ENCODE assay signal across 8 cellular contexts in the genomic region with DNA sequence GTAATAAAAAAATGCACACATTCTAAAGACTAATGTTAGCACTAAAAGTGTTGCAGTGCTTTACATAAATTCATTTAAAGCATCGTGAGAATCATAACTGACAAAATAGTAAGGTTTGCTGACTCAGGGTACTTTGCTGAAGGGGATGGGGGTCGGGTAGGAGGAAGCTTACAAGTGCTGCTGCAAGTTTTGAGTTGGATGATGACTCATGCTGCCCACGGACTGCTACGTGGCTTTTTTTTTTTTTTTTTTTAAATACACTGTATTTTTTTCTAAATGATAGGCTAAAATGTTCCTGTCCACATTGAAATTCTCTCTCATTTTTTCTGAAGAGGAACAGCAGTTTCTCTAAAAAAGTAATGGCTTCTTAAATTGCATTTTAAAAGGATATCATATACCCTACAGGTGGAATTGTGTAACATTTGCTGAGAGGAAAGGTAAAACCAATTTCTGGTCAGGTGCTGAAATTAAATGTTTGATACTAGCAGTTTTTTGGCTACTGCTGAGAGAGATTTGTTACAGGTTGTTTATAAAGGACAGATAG.
A peak's percentile ranks its signal among the peaks of the same experiment; 100 is the strongest.
DNase-seq lines count a peak whose midpoint lies in the region; ATAC-seq and TF ChIP-seq lines count a peak whose summit lies in the region.

No MANE protein-coding gene starts in this region.

- no peak for TF ChIP-seq CTCF in astrocyte of the spinal cord (IDR thresholded peaks at IDR 0.05; ENCODE audit: low read depth, low read length)

- in situ Hi-C loops in astrocyte of the spinal cord (cut with HindIII; ENCODE audit: low sequenced_read_pairs): no loop called here

- H3K4me3 ChIP-seq in astrocyte of the spinal cord (ENCODE audit: low read depth, low read length): peak overlapping the region; percentile 96

- ATAC-seq in GM21381 (IDR thresholded peaks at IDR 0.05; ENCODE audit: unreplicated experiment) (no peak), GM19328 (IDR thresholded peaks at IDR 0.05; ENCODE audit: unreplicated experiment) (no peak)

- DNase-seq in DMS79 (lab: John Stamatoyannopoulos, UW) (peak; percentile 4), HS-27A (ENCODE audit: low read depth) (peak; percentile 79), T-helper 2 cell (peak in 4 of 5 experiments; percentile 39 to 95 (median 50)), astrocyte of the spinal cord (ENCODE audit: low read depth, low spot score) (peak; percentile 93), iPS-NIHi7 (ENCODE audit: extremely low spot score) (peak; percentile 43)
- peak; percentile 80 for DNase-seq in stimulated activated CD4-positive, alpha-beta T cell treated with anti-CD3 and anti-CD28 coated beads, Interleukin-15, amount 100 ng/mL, for 24 hours

Comparison
In these comparisons a context has a peak if more than half of its experiments do, and no peak if none do; other contexts are left out.
1. DNase-seq: peak in every context shown above with its lines; median percentile 93 in astrocyte of the spinal cord; 80 in stimulated activated CD4-positive, alpha-beta T cell treated with anti-CD3 and anti-CD28 coated beads, Interleukin-15, amount 100 ng/mL, for 24 hours; 79 in HS-27A; 50 in T-helper 2 cell; 43 in iPS-NIHi7; 4 in DMS79.